ENCODE assay signal across 1 cellular context in genomic region chr11:43555811-43556210, GRCh38.
TF ChIP-seq lines count a peak whose summit lies in the region.

No MANE protein-coding gene starts in this region.

TF ChIP-seq in WTC11, 78 proteins besides CTCF, POLR2A, EP300 and RAD21 (continued from another document):
- TF ChIP-seq, protein P1, sequence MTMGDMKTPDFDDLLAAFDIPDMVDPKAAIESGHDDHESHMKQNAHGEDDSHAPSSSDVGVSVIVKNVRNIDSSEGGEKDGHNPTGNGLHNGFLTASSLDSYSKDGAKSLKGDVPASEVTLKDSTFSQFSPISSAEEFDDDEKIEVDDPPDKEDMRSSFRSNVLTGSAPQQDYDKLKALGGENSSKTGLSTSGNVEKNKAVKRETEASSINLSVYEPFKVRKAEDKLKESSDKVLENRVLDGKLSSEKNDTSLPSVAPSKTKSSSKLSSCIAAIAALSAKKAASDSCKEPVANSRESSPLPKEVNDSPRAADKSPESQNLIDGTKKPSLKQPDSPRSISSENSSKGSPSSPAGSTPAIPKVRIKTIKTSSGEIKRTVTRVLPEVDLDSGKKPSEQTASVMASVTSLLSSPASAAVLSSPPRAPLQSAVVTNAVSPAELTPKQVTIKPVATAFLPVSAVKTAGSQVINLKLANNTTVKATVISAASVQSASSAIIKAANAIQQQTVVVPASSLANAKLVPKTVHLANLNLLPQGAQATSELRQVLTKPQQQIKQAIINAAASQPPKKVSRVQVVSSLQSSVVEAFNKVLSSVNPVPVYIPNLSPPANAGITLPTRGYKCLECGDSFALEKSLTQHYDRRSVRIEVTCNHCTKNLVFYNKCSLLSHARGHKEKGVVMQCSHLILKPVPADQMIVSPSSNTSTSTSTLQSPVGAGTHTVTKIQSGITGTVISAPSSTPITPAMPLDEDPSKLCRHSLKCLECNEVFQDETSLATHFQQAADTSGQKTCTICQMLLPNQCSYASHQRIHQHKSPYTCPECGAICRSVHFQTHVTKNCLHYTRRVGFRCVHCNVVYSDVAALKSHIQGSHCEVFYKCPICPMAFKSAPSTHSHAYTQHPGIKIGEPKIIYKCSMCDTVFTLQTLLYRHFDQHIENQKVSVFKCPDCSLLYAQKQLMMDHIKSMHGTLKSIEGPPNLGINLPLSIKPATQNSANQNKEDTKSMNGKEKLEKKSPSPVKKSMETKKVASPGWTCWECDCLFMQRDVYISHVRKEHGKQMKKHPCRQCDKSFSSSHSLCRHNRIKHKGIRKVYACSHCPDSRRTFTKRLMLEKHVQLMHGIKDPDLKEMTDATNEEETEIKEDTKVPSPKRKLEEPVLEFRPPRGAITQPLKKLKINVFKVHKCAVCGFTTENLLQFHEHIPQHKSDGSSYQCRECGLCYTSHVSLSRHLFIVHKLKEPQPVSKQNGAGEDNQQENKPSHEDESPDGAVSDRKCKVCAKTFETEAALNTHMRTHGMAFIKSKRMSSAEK (CRISPR knock-in tag; IDR thresholded peaks at IDR 0.05; ENCODE audit: borderline replicate concordance), result no peak
- TF ChIP-seq, protein P2, sequence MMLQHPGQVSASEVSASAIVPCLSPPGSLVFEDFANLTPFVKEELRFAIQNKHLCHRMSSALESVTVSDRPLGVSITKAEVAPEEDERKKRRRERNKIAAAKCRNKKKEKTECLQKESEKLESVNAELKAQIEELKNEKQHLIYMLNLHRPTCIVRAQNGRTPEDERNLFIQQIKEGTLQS (CRISPR knock-in tag; conservative IDR thresholded peaks at IDR 0.05), result no peak
